Comparison of ENCODE assay signal across 21 cellular contexts in genomic region chr2:217006217-217006616, GRCh38.
"Had no signal": no experiment of that assay in that cellular context is flagged by ENCODE, and none has a peak within 500 bp of the region (broad histone marks: within the 10 kb centered on the region; RNA-seq: fewer than 3 reads in every experiment).

No MANE protein-coding gene starts in this region.

- H3K27me3 ChIP-seq: MG63, SJSA1 had no signal

- DNase-seq: Karpas-422, KG1, MG63, NCI-H1092, NCI-H1436, NCI-H187, NCI-H2029, NCI-H2081 treated with DMSO at 0.1 percent for 48 hours, NCI-H2171, NCI-H226, NCI-H446, NCI-H510A, NCI-H524 treated with DMSO at 0.1 percent for 48 hours, NCI-H69, NCI-H774, Right ventricle myocardium superior, RPMI8226, SIG-M5 had no signal

- FAIRE-seq: RCC 7860 had no signal

- H3K36me3 ChIP-seq: MG63, SJSA1 had no signal

- H3K9me3 ChIP-seq: MG63, SJSA1 had no signal

- H3K4me3 ChIP-seq: MG63, SJSA1, SK-N-MC had no signal

- H3K27ac ChIP-seq: SJSA1, SK-N-MC had no signal

- H3K4me1 ChIP-seq: SJSA1 had no signal
